8 cellular contexts compared by ENCODE assay signal in genomic region chr3:160400048-160400630, GRCh38. TPM values are rescaled to one million over a fixed set of nuclear protein-coding genes. Genes with fewer than 3 reads are reported as not detected.
DNase-seq lines count a peak whose midpoint lies in the region; ATAC-seq and TF ChIP-seq lines count a peak whose summit lies in the region.

No MANE protein-coding gene starts in this region.

- ATAC-seq in GM18498 (IDR thresholded peaks at IDR 0.05; ENCODE audit: unreplicated experiment): peak; percentile 16
- peak; percentile 3 for ATAC-seq in HG03135 (IDR thresholded peaks at IDR 0.05; ENCODE audit: unreplicated experiment)
- peak; percentile 3 for ATAC-seq in body of pancreas

- H3K4me3 ChIP-seq in body of pancreas (peak overlapping the region; percentile 53 to 83), iPS-15b (ENCODE audit: low read depth, low read length) (peak overlapping the region; percentile 86), skeletal muscle satellite cell (ENCODE audit: low read length) (peak overlapping the region; percentile 95)

- no peaks in the 10 kb centered on the region for H3K9me3 ChIP-seq in body of pancreas
- H3K9me3 ChIP-seq in iPS-15b (ENCODE audit: control insufficient read depth, insufficient read depth, low read length): no peaks in the 10 kb centered on the region
- no peaks in the 10 kb centered on the region for H3K9me3 ChIP-seq in skeletal muscle satellite cell (replicated peaks; ENCODE audit: low read length)

- H3K4me2 ChIP-seq in skeletal muscle satellite cell (ENCODE audit: low read length): peak overlapping the region; percentile 79

- H3K27ac ChIP-seq in body of pancreas: peak overlapping the region; percentile 63 to 93 (median 82)

- 0% methylated on average over 12 to 44 of the region's 44 CpGs for WGBS in body of pancreas, 2 donors

- peak overlapping the region; percentile 94 for H3K9ac ChIP-seq in iPS-15b (ENCODE audit: low read depth, low read length)
- peak overlapping the region; percentile 95 for H3K9ac ChIP-seq in skeletal muscle satellite cell (ENCODE audit: low read depth, low read length)

- intact Hi-C loops in body of pancreas (cut with DNase I): no loop called here

- DNase-seq in A172 (ENCODE audit: low spot score) (peak; percentile 23), SK-N-DZ (ENCODE audit: low spot score) (peak; percentile 34), body of pancreas (peak; percentile 30 to 47 (median 40)), GM19238 (ENCODE audit: insufficient read length, low spot score) (no peak)

- peaks cover 14% of the 10 kb centered on the region for H3K4me1 ChIP-seq in body of pancreas
- H3K4me1 ChIP-seq in iPS-15b (ENCODE audit: control insufficient read depth, insufficient read depth, low read length): peaks cover 3% of the 10 kb centered on the region
- H3K4me1 ChIP-seq in skeletal muscle satellite cell (ENCODE audit: control insufficient read depth, insufficient read depth, low read length): peaks cover 35% of the 10 kb centered on the region

- TF ChIP-seq POLR2A in body of pancreas (IDR thresholded peaks at IDR 0.05): no peak

- H3K36me3 ChIP-seq in body of pancreas (replicated peaks in 1 of 2; ENCODE audit: insufficient read depth in 1 of 2, low read depth in 2 of 2) (no peaks in the 10 kb centered on the region), iPS-15b (ENCODE audit: control insufficient read depth, insufficient read depth, low read length) (no peaks in the 10 kb centered on the region), skeletal muscle satellite cell (ENCODE audit: insufficient read depth, low read length) (peaks cover 4% of the 10 kb centered on the region)

- no peak for TF ChIP-seq CTCF in body of pancreas (IDR thresholded peaks at IDR 0.05)

- H3K27me3 ChIP-seq in body of pancreas (no peaks in the 10 kb centered on the region), iPS-15b (ENCODE audit: control insufficient read depth, insufficient read depth, low read length) (no peaks in the 10 kb centered on the region), skeletal muscle satellite cell (ENCODE audit: control insufficient read depth, insufficient read depth, low read length) (no peaks in the 10 kb centered on the region)

RNA-seq across cellular contexts. Expression of gene SMC4, which starts 0.7 kb away (rescaled TPM):
- 126 and 165 TPM in 2 replicates for total RNA-seq in A172 (2014; rRNA removed; shearing (Covaris generic))
- polyA plus RNA-seq in SK-N-DZ (2014; cell fraction: cytosol; rRNA removed): 141 and 166 TPM in 2 replicates
- polyA plus RNA-seq in SK-N-DZ (2014; cell fraction: nucleus; rRNA removed): 588 and 755 TPM in 2 replicates
- 10 to 100 TPM; 12.5 to 35.6 TPM for total RNA-seq in body of pancreas
- total RNA-seq in skeletal muscle satellite cell (2012; rRNA removed): 60.1 and 61.3 TPM in 2 replicates

RNA-seq across cellular contexts. Expression of gene IFT80, which starts 1.1 kb away (rescaled TPM):
- 32.7 and 41.1 TPM in 2 replicates for total RNA-seq in A172 (2014; rRNA removed; shearing (Covaris generic))
- polyA plus RNA-seq in SK-N-DZ (2014; cell fraction: cytosol; rRNA removed): 81.4 and 88.5 TPM in 2 replicates
- polyA plus RNA-seq in SK-N-DZ (2014; cell fraction: nucleus; rRNA removed): 127 and 130 TPM in 2 replicates
- total RNA-seq in body of pancreas: 10 to 100 TPM; 15.5 to 31.6 TPM
- total RNA-seq in skeletal muscle satellite cell (2012; rRNA removed): 27.3 and 48.4 TPM in 2 replicates

RNA-seq across cellular contexts. Expression of gene TRIM59, which starts 49.4 kb away (rescaled TPM):
- 77.4 and 79.6 TPM in 2 replicates for total RNA-seq in A172 (2014; rRNA removed; shearing (Covaris generic))
- polyA plus RNA-seq in SK-N-DZ (2014; cell fraction: cytosol; rRNA removed): 11.7 and 12.6 TPM in 2 replicates
- polyA plus RNA-seq in SK-N-DZ (2014; cell fraction: nucleus; rRNA removed): 5.3 and 6.9 TPM in 2 replicates
- 1 to 10 TPM in 1 of 2 donors, under 1 TPM in 1; 0.99 to 2.1 TPM for total RNA-seq in body of pancreas
- total RNA-seq in skeletal muscle satellite cell (2012; rRNA removed): 14.2 and 15.7 TPM in 2 replicates

Comparison
In these comparisons a context has a peak if more than half of its experiments do, and no peak if none do; other contexts are left out.
1. RNA of gene TRIM59, which starts 49.4 kb away (total RNA-seq): 77.4 to 79.6 TPM in A172; 0.99 to 2.1 TPM in body of pancreas; every median in the first group is over 10 times any median in the second.
2. Peak in every context shown above with its lines, with median percentiles within 50 percentile points of each other: ATAC-seq and H3K4me3 ChIP-seq.